9 cellular contexts compared by ENCODE assay signal in the genomic region with DNA sequence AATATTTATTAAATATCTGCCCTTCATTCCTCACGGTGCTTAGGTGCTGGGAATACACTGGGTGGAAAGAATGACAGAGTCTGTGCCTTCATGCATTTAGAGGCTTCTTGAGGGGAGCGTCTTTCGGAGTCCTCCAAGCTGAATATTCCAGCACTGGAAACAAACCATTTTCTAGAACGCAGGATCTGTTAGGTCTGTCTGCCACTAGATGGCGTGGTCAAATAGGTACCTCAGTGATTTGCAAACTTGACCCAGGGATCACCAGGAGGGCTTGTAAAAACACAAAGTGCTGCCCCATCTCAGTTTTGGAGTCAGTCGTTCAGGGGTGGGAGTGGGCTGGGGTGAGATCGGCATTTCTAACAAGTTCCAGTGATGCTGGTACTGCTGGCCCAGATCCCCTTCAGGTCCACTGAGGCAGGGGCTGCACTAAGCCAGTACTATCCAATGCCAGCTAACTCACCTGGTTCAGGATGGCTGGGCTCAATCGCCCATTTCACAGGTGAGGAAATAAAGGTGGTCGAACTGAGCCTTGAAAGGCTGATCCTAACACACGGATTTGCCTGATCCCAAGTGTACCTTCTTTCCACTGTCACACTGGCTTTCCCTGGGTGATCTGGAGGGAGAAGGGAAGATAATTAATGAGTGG. TPM values are rescaled to one million over a fixed set of nuclear protein-coding genes. Genes with fewer than 3 reads are reported as not detected.
A peak's percentile ranks its signal among the peaks of the same experiment; 100 is the strongest.
DNase-seq lines count a peak whose midpoint lies in the region; ATAC-seq, FAIRE-seq and TF ChIP-seq lines count a peak whose summit lies in the region.
"Had no signal": no experiment of that assay in that cellular context is flagged by ENCODE, and none has a peak within 500 bp of the region (broad histone marks: within the 10 kb centered on the region; RNA-seq: fewer than 3 reads in every experiment).

No MANE protein-coding gene starts in this region.

- 65% methylated on average over 10 of the region's 10 CpGs for WGBS in esophagus muscularis mucosa

- no peaks in the 10 kb centered on the region for H3K9me3 ChIP-seq in esophagus muscularis mucosa

- TF ChIP-seq POLR2A in H54 (IDR thresholded peaks at IDR 0.05; ENCODE audit: low read depth, low read length) (no peak), esophagus muscularis mucosa (IDR thresholded peaks at IDR 0.05; ENCODE audit: low read depth) (no peak)

- H3K27ac ChIP-seq in esophagus muscularis mucosa (replicated peaks in 1 of 4): no peak overlapping the region

- TF ChIP-seq EP300 in esophagus muscularis mucosa (IDR thresholded peaks at IDR 0.05): no peak

- no peaks in the 10 kb centered on the region for H3K36me3 ChIP-seq in BJ (ENCODE audit: control insufficient read depth, insufficient read depth, low read length)
- no peaks in the 10 kb centered on the region for H3K36me3 ChIP-seq in esophagus muscularis mucosa

- intact Hi-C loops in esophagus muscularis mucosa (cut with DNase I): no loop called here

- TF ChIP-seq CTCF in BJ (IDR thresholded peaks at IDR 0.05; ENCODE audit: insufficient read depth, low read depth, low read length): peak; percentile 84
- TF ChIP-seq CTCF in esophagus muscularis mucosa (IDR thresholded peaks at IDR 0.05): peak; percentile 20 to 55 (median 42)

- no peak for ATAC-seq in HG02759 (IDR thresholded peaks at IDR 0.05; ENCODE audit: unreplicated experiment)

- H3K4me3 ChIP-seq in BJ (ENCODE audit: low read depth, low read length) (no peak overlapping the region), esophagus muscularis mucosa (no peak overlapping the region)

- POLR2A ChIA-PET in BJ (lab: Charles Lee): no interaction called here

- no peak for FAIRE-seq in H54 (lab: Jason Lieb, UNC)

- CTCF ChIA-PET in BJ (lab: Yijun Ruan, JAX): interaction anchor here (0.6 to 2.9 kb wide), 20 partner anchors 8 to 742 kb away, joined by 3 to 32 read pairs (median 3); a partner anchor contains a TSS

- DNase-seq in BJ (ENCODE audit: low read depth): no peak
- peak; percentile 23 for DNase-seq in H54 (ENCODE audit: insufficient read length, low spot score)
- DNase-seq in RKO (ENCODE audit: low spot score): peak; percentile 47
- no peak for DNase-seq in esophagus muscularis mucosa (ENCODE audit: extremely low spot score)
- peak; percentile 74 for DNase-seq in pons (ENCODE audit: low spot score)
- no peak for DNase-seq in activated naive CD4-positive, alpha-beta T cell treated with Interleukin-2 at 50 U/mL for 16 hours
- no peak for DNase-seq in 8988T

- H3K27me3 ChIP-seq in BJ (ENCODE audit: control insufficient read depth, insufficient read depth, low read length): no peaks in the 10 kb centered on the region
- H3K27me3 ChIP-seq in esophagus muscularis mucosa: no peaks in the 10 kb centered on the region

- H3K4me1 ChIP-seq in esophagus muscularis mucosa: peaks cover 0 to 12% (median 10%) of the 10 kb centered on the region in 4 donors

RNA-seq across cellular contexts. Expression of a gene that starts 14.8 kb away (rescaled TPM):
- polyA plus RNA-seq in BJ (2011; rRNA removed): 27.5 and 44.6 TPM in 2 replicates
- 43.8 and 45.4 TPM in 2 replicates for polyA minus RNA-seq in BJ (2011; rRNA and poly(A)+ RNA removed)
- 10 to 100 TPM in 1 of 4 donors, 1 to 10 TPM in 3; 5.4 to 14.6 (median 8.2) TPM for total RNA-seq in esophagus muscularis mucosa
- polyA plus RNA-seq: IgD-negative memory B cell had no signal

Comparison
In these comparisons a context has a peak if more than half of its experiments do, and no peak if none do; other contexts are left out.
1. DNase-seq: peak in H54 (single experiment), RKO (single experiment) and pons (single experiment); none in BJ (single experiment), esophagus muscularis mucosa (single experiment), activated naive CD4-positive, alpha-beta T cell treated with Interleukin-2 at 50 U/mL for 16 hours (single experiment) and 8988T (single experiment).